ENCODE assay signal across 1 cellular context in the genomic region with DNA sequence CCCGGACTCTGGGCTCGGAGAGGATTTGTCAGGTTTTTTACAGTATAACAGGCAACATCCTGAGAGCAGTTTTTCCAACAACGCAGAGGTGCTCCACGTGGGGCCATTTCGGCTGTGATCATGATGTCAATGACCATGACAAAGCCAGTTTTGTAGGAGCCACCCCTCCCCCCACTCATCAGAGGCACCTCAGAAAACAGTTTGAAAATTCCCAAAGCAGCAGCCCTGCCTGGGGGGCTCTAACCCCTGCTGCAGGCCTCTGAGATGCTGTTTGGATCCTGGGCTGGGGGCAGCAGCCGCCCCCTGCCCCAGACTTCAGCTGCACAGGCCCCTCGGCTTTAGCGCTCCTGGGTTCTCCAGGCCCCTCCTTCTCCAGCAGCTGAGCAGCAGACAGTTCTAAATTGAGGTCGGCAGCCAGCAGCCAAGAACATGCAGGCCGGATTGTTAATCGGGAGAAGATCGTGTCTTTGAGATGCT.
TF ChIP-seq lines count a peak whose summit lies in the region.

No MANE protein-coding gene starts in this region.

TF ChIP-seq in K562, 482 proteins besides CTCF, POLR2A, EP300 and RAD21 (continued from another document):
- TF ChIP-seq, protein P1, sequence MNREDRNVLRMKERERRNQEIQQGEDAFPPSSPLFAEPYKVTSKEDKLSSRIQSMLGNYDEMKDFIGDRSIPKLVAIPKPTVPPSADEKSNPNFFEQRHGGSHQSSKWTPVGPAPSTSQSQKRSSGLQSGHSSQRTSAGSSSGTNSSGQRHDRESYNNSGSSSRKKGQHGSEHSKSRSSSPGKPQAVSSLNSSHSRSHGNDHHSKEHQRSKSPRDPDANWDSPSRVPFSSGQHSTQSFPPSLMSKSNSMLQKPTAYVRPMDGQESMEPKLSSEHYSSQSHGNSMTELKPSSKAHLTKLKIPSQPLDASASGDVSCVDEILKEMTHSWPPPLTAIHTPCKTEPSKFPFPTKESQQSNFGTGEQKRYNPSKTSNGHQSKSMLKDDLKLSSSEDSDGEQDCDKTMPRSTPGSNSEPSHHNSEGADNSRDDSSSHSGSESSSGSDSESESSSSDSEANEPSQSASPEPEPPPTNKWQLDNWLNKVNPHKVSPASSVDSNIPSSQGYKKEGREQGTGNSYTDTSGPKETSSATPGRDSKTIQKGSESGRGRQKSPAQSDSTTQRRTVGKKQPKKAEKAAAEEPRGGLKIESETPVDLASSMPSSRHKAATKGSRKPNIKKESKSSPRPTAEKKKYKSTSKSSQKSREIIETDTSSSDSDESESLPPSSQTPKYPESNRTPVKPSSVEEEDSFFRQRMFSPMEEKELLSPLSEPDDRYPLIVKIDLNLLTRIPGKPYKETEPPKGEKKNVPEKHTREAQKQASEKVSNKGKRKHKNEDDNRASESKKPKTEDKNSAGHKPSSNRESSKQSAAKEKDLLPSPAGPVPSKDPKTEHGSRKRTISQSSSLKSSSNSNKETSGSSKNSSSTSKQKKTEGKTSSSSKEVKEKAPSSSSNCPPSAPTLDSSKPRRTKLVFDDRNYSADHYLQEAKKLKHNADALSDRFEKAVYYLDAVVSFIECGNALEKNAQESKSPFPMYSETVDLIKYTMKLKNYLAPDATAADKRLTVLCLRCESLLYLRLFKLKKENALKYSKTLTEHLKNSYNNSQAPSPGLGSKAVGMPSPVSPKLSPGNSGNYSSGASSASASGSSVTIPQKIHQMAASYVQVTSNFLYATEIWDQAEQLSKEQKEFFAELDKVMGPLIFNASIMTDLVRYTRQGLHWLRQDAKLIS (CRISPR knock-in tag; IDR thresholded peaks at IDR 0.05): no peak
TF ChIP-seq in K562: peak in this region for 49.
